Comparison of ENCODE assay signal across 9 cellular contexts in genomic region chr4:10096976-10097330, GRCh38. TPM values are rescaled to one million over a fixed set of nuclear protein-coding genes. Genes with fewer than 3 reads are reported as not detected.
DNase-seq lines count a peak whose midpoint lies in the region; ATAC-seq and TF ChIP-seq lines count a peak whose summit lies in the region.
"Had no signal": no experiment of that assay in that cellular context is flagged by ENCODE, and none has a peak within 500 bp of the region (broad histone marks: within the 10 kb centered on the region; RNA-seq: fewer than 3 reads in every experiment).

No MANE protein-coding gene starts in this region.

- H3K27ac ChIP-seq in foreskin keratinocyte = peak overlapping the region; percentile 87

- peak overlapping the region; percentile 91 for H3K27ac Mint-ChIP-seq in stimulated activated memory B cell treated with anti-CD40 and anti-IgM and Interleukin-4, amounts not matched to agents 10 μg/mL and 1 μg/mL and 100 μg/mL, for 72 hours

- H3K4me1 ChIP-seq in foreskin keratinocyte = peaks cover 35% of the 10 kb centered on the region

- ATAC-seq in foreskin keratinocyte (no peak), HG03457 (IDR thresholded peaks at IDR 0.05; ENCODE audit: unreplicated experiment) (no peak)
- ATAC-seq in stimulated activated memory B cell treated with anti-CD40 and anti-IgM and Interleukin-4, amounts not matched to agents 10 μg/mL and 1 μg/mL and 100 μg/mL, for 72 hours = no peak

- peaks cover 86% of the 10 kb centered on the region for H3K4me1 Mint-ChIP-seq in stimulated activated memory B cell treated with anti-CD40 and anti-IgM and Interleukin-4, amounts not matched to agents 10 μg/mL and 1 μg/mL and 100 μg/mL, for 72 hours

- H3K4me3 Mint-ChIP-seq in stimulated activated memory B cell treated with anti-CD40 and anti-IgM and Interleukin-4, amounts not matched to agents 10 μg/mL and 1 μg/mL and 100 μg/mL, for 72 hours = no peak overlapping the region

- H3K9me3 Mint-ChIP-seq in stimulated activated memory B cell treated with anti-CD40 and anti-IgM and Interleukin-4, amounts not matched to agents 10 μg/mL and 1 μg/mL and 100 μg/mL, for 72 hours = no peaks in the 10 kb centered on the region

- DNase-seq in HUDEP-2 (lab: John Stamatoyannopoulos, UW; ENCODE audit: unreplicated experiment in 76 of 76) = peak in 49 of 76 experiments; percentile 1 to 62 (median 28)
- peak; percentile 35 to 46 for DNase-seq in activated T-cell treated with anti-CD3 and anti-CD28 coated beads, Interleukin-2, amount 50 U/mL, for 48 hours
- no peak for DNase-seq in foreskin keratinocyte
- no peak for DNase-seq in COLO829 (ENCODE audit: low spot score)
- no peak for DNase-seq in NCI-H226
- no peak for DNase-seq in globus pallidus (ENCODE audit: low spot score)
- DNase-seq: NCI-H345 had no signal

- peaks cover 64% of the 10 kb centered on the region for H3K36me3 Mint-ChIP-seq in stimulated activated memory B cell treated with anti-CD40 and anti-IgM and Interleukin-4, amounts not matched to agents 10 μg/mL and 1 μg/mL and 100 μg/mL, for 72 hours

- no peak for TF ChIP-seq CTCF in foreskin keratinocyte (conservative IDR thresholded peaks at IDR 0.05)

- H3K27me3 ChIP-seq in foreskin keratinocyte = no peaks in the 10 kb centered on the region

- H3K27me3 Mint-ChIP-seq in stimulated activated memory B cell treated with anti-CD40 and anti-IgM and Interleukin-4, amounts not matched to agents 10 μg/mL and 1 μg/mL and 100 μg/mL, for 72 hours = no peaks in the 10 kb centered on the region

RNA-seq across cellular contexts. Expression of gene WDR1, which starts 19.6 kb away (rescaled TPM):
- total RNA-seq in foreskin keratinocyte = 383 and 394 TPM in 2 replicates
- polyA plus RNA-seq in foreskin keratinocyte = 293 and 310 TPM in 2 replicates

Comparison
In these comparisons a context has a peak if more than half of its experiments do, and no peak if none do; other contexts are left out.
1. DNase-seq: peak in HUDEP-2 (49 of 76) and activated T-cell treated with anti-CD3 and anti-CD28 coated beads, Interleukin-2, amount 50 U/mL, for 48 hours (2 of 2); none in foreskin keratinocyte (0 of 2), COLO829 (single experiment), NCI-H226 (single experiment) and globus pallidus (single experiment).